ENCODE assay signal across 8 cellular contexts in the genomic region with DNA sequence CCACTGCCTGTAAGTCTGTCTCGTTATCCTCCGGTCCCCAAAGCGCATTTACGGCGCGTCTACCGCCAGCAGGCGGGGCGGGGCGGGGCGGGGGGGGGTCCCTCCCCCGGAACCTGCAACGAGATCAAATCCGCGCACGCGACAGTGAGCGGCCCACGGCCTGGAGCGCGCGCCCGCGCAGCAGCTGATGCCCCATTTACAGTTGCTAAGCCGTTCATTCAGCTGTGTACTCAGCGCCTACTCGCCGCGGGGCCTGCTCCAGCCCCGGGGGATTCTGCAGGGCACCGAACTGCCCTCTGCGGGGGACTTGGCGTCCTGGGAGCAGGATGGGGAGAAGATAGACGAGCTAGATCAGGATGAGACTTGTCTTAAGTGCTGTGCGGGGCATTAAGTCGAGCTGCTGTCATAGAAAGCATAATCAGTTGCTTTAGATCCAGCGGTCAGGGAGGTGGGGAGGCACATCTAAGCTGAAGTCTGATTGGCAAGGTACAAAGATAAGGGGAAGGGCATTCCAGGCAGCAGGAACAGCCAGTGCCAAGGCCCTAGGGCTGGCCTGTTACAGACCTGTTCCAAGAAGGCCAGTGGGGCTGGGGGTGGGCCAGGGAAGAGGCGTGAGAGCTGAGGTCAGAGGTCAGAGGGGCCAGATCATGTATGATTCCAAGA. TPM values are rescaled to one million over a fixed set of nuclear protein-coding genes. Genes with fewer than 3 reads are reported as not detected.
DNase-seq lines count a peak whose midpoint lies in the region; ATAC-seq and TF ChIP-seq lines count a peak whose summit lies in the region.

No MANE protein-coding gene starts in this region.

- H3K9me3 ChIP-seq in MM.1S (replicated peaks; ENCODE audit: insufficient read depth, low read length) (no peaks in the 10 kb centered on the region), SK-N-MC (ENCODE audit: low read depth, low read length) (no peaks in the 10 kb centered on the region), upper lobe of right lung (no peaks in the 10 kb centered on the region)

- H3K4me1 ChIP-seq in MM.1S (ENCODE audit: low read length) (no peaks in the 10 kb centered on the region), upper lobe of right lung (peaks cover 32% of the 10 kb centered on the region)

- H3K4me2 ChIP-seq in MM.1S (ENCODE audit: low read depth, low read length): peak overlapping the region; percentile 83

- H3K36me3 ChIP-seq in MM.1S (replicated peaks; ENCODE audit: insufficient read depth, low read length) (no peaks in the 10 kb centered on the region), SK-N-MC (ENCODE audit: insufficient read depth, low read length) (no peaks in the 10 kb centered on the region), upper lobe of right lung (no peaks in the 10 kb centered on the region)

- H3K4me3 ChIP-seq in MM.1S (ENCODE audit: low read length): peak overlapping the region; percentile 78
- peak overlapping the region; percentile 97 for H3K4me3 ChIP-seq in SK-N-MC
- H3K4me3 ChIP-seq in upper lobe of right lung: peak overlapping the region; percentile 73

- H3K9ac ChIP-seq in MM.1S (ENCODE audit: low read length): peak overlapping the region; percentile 75
- peak overlapping the region; percentile 81 for H3K9ac ChIP-seq in SK-N-MC (ENCODE audit: insufficient read length)

- ATAC-seq in upper lobe of right lung: peak; percentile 13

- peak overlapping the region; percentile 61 for H2AFZ ChIP-seq in MM.1S (ENCODE audit: low read length)

- H4K20me1 ChIP-seq in MM.1S (ENCODE audit: insufficient read depth, low read length): no peaks in the 10 kb centered on the region

- peak overlapping the region; percentile 61; the same call in 1 of the 2 replicates for H3K27ac ChIP-seq in MM.1S (ENCODE audit: low read length)
- H3K27ac ChIP-seq in SK-N-MC: peak overlapping the region; percentile 73; the same call in 1 of the 2 replicates
- peak overlapping the region; percentile 82 for H3K27ac ChIP-seq in upper lobe of right lung

- 0 out of 2 replicates have a peak, but pooled peaks cover 5% of the 10 kb centered on the region for H3F3A ChIP-seq in MM.1S (ENCODE audit: insufficient read depth, low read length)

- intact Hi-C loops in head of caudate nucleus (cut with DNase I) (no loop called here), posterior cingulate gyrus (cut with DNase I) (no loop called here), upper lobe of right lung (cut with DNase I) (no loop called here)

- H3K9me2 ChIP-seq in MM.1S (replicated peaks; ENCODE audit: insufficient read depth, low read length): no peaks in the 10 kb centered on the region

- H3K27me3 ChIP-seq in MM.1S (replicated peaks; ENCODE audit: insufficient read depth, low read length) (no peaks in the 10 kb centered on the region), upper lobe of right lung (no peaks in the 10 kb centered on the region)

- peaks cover 16% of the 10 kb centered on the region; the same call in 1 of the 2 replicates for H3K79me2 ChIP-seq in MM.1S (ENCODE audit: low read length)

- TF ChIP-seq CTCF in MM.1S (IDR thresholded peaks at IDR 0.05; ENCODE audit: low read length) (no peak), upper lobe of right lung (IDR thresholded peaks at IDR 0.05) (no peak)

- peak; percentile 31 for DNase-seq in DMS153 (lab: John Stamatoyannopoulos, UW)
- DNase-seq in DMS153 treated with DMSO at 0.1 percent for 48 hours (lab: John Stamatoyannopoulos, UW; ENCODE audit: unreplicated experiment): no peak
- peak; percentile 78 for DNase-seq in MM.1S
- no peak for DNase-seq in SK-N-MC (ENCODE audit: low read depth, low spot score)
- peak; percentile 82 for DNase-seq in activated naive CD4-positive, alpha-beta T cell treated with anti-CD3 and anti-CD28 coated beads, Interleukin-2, amount 50 U/mL, for 16 hours
- DNase-seq in head of caudate nucleus: peak in 41 of 42 donors; percentile 53 to 89 (median 78)
- DNase-seq in posterior cingulate gyrus: peak; percentile 51 to 95 (median 70)
- DNase-seq in upper lobe of right lung: peak; percentile 87

RNA-seq across cellular contexts. Expression of a gene that starts 1.4 kb away (rescaled TPM):
- total RNA-seq in upper lobe of right lung: 22.6 TPM

RNA-seq across cellular contexts. Expression of a gene that starts 39.5 kb away (rescaled TPM):
- 1.6 TPM for total RNA-seq in upper lobe of right lung

Comparison
In these comparisons a context has a peak if more than half of its experiments do, and no peak if none do; other contexts are left out.
1. DNase-seq: peak in DMS153 (single experiment), MM.1S (single experiment), activated naive CD4-positive, alpha-beta T cell treated with anti-CD3 and anti-CD28 coated beads, Interleukin-2, amount 50 U/mL, for 16 hours (single experiment), head of caudate nucleus (41 of 42), posterior cingulate gyrus (10 of 10) and upper lobe of right lung (single experiment); none in DMS153 treated with DMSO at 0.1 percent for 48 hours (single experiment) and SK-N-MC (single experiment).
2. Peak in every context shown above with its lines, with median percentiles within 50 percentile points of each other: H3K27ac ChIP-seq and H3K4me3 ChIP-seq.